Comparison of ENCODE assay signal across 8 cellular contexts in the genomic region with DNA sequence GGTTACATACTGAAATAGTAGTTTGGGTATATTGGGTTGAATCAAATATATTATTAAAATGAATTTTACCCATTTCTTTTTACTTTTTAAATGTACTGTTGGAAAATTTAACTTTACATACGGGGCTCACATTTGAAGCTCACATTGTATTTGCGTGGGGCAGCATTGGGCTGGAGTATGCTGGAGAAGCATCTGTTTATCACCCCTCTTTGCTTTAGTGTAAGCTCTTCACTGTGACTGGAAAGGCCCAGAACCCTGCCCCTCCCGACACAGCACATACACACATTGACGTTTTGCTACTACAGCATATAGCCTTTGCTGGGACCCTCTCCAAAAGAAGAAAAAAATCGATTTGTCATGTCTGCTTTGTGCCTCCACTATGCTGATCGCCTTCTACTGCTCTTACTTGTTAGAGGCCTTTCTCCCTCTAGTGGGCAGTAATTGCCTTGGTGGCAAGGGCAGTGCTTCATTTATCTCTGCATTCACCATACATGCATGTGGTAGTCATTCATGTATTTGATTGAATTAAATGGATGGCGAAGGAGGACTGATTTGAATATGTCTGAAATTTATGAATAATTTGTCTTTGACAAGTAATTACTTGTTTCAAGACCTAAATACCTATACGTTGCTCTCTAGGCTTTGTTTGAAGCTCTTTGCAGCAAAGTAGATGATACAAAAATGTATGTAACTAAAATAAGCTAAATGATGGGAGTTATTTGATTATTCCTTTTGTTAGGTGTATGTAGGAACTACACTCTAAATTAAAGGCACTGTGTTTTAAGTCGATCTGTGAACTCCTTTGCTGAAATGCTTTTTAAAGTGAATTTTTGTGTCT. TPM values are rescaled to one million over a fixed set of nuclear protein-coding genes. Genes with fewer than 3 reads are reported as not detected.
DNase-seq lines count a peak whose midpoint lies in the region; ATAC-seq and TF ChIP-seq lines count a peak whose summit lies in the region.

No MANE protein-coding gene starts in this region.

- H4K8ac ChIP-seq in neuronal stem cell (ENCODE audit: low read depth, low read length) = no peak overlapping the region

- H3K4me2 ChIP-seq in KMS-11 (no peak overlapping the region), neuronal stem cell (ENCODE audit: insufficient read depth, low read length, poor library complexity, severe bottlenecking) (no peak overlapping the region)

- no peak overlapping the region for H3K14ac ChIP-seq in neuronal stem cell (ENCODE audit: low read length)

- H3K4ac ChIP-seq in neuronal stem cell (ENCODE audit: low read length) = no peak overlapping the region

- H3K9ac ChIP-seq in KMS-11 = no peak overlapping the region
- H3K9ac ChIP-seq in neuronal stem cell (ENCODE audit: low read depth, low read length, poor library complexity) = no peak overlapping the region

- no peak overlapping the region for H2BK120ac ChIP-seq in neuronal stem cell (ENCODE audit: low read depth, low read length)

- no peak overlapping the region for H3K27ac ChIP-seq in KMS-11
- no peak overlapping the region for H3K27ac ChIP-seq in neuronal stem cell (replicated peaks; ENCODE audit: low read length)

- WGBS in neuronal stem cell (ENCODE audit: extremely low coverage in 2 of 2, insufficient read length in 2 of 2, insufficient replicate concordance in 1 of 2), 2 donors = no CpG with 5 or more reads among the region's 9 CpGs

- no peak overlapping the region for H3K23ac ChIP-seq in neuronal stem cell (ENCODE audit: low read depth, low read length, poor library complexity)

- no peak overlapping the region for H4K91ac ChIP-seq in neuronal stem cell (ENCODE audit: low read depth, low read length, poor library complexity)

- H3K4me1 ChIP-seq in KMS-11 (ENCODE audit: low read depth, poor library complexity, severe bottlenecking) = peaks cover 29% of the 10 kb centered on the region
- peaks cover 0 to 2% of the 10 kb centered on the region in 2 donors for H3K4me1 ChIP-seq in neuronal stem cell (ENCODE audit: control insufficient read depth in 2 of 2, insufficient read depth in 1 of 2, low read depth in 1 of 2, low read length in 2 of 2)

- H3K4me3 ChIP-seq in KMS-11 (IDR thresholded peaks at IDR 0.05; ENCODE audit: insufficient read depth, low read depth, low read length) (no peak overlapping the region), neuronal stem cell (ENCODE audit: low read length in 2 of 2) (no peak overlapping the region)

- no peak overlapping the region for H2BK5ac ChIP-seq in neuronal stem cell (ENCODE audit: low read length)

- no peak overlapping the region for H3K18ac ChIP-seq in neuronal stem cell (ENCODE audit: low read length)

- H3K79me2 ChIP-seq in KMS-11 (ENCODE audit: insufficient read depth, low read depth) = peaks cover 6% of the 10 kb centered on the region; the same call in 1 of the 2 replicates

- peaks cover 5% of the 10 kb centered on the region; the same call in 1 of the 2 replicates for H4K20me1 ChIP-seq in KMS-11 (ENCODE audit: insufficient read depth)

- H2AK5ac ChIP-seq in neuronal stem cell (ENCODE audit: low read depth, low read length) = no peak overlapping the region

- TF ChIP-seq CTCF in KMS-11 (conservative IDR thresholded peaks at IDR 0.05; ENCODE audit: low read depth, low read length) = peak; percentile 83

- H3K36me3 ChIP-seq in KMS-11 (ENCODE audit: insufficient read depth) = no peaks in the 10 kb centered on the region
- H3K36me3 ChIP-seq in neuronal stem cell (replicated peaks in 1 of 2; ENCODE audit: control insufficient read depth in 2 of 2, insufficient read depth in 2 of 2, low read length in 2 of 2) = peaks cover 9 to 96% of the 10 kb centered on the region in 2 donors

- no peak overlapping the region for H2BK15ac ChIP-seq in neuronal stem cell (ENCODE audit: low read length)

- peak; percentile 21 for DNase-seq in NCI-H510A treated with DMSO at 0.1 percent for 48 hours (lab: John Stamatoyannopoulos, UW)
- DNase-seq in NCI-H510A (lab: John Stamatoyannopoulos, UW) = no peak
- peak; percentile 53 for DNase-seq in SW480 (ENCODE audit: low spot score)
- DNase-seq in fibroblast of peridontal ligament (ENCODE audit: extremely low read depth) = peak; percentile 81
- DNase-seq in neuronal stem cell (ENCODE audit: low spot score) = peak; percentile 17

- H3K79me1 ChIP-seq in neuronal stem cell (ENCODE audit: low read depth, low read length) = no peaks in the 10 kb centered on the region

- ATAC-seq in HG02884 (IDR thresholded peaks at IDR 0.05; ENCODE audit: unreplicated experiment) = no peak
- ATAC-seq in HG02885 (IDR thresholded peaks at IDR 0.05; ENCODE audit: poor library complexity, unreplicated experiment) = no peak

- H3K9me3 ChIP-seq in neuronal stem cell (replicated peaks in 1 of 2; ENCODE audit: control insufficient read depth in 2 of 2, insufficient read depth in 1 of 2, low read depth in 1 of 2, low read length in 2 of 2) = no peaks in the 10 kb centered on the region

- H2AFZ ChIP-seq in KMS-11 (ENCODE audit: low read depth) (no peak overlapping the region), neuronal stem cell (ENCODE audit: low read length) (no peak overlapping the region)

- no peak overlapping the region for H2BK12ac ChIP-seq in neuronal stem cell (ENCODE audit: low read length)

- H3K27me3 ChIP-seq in KMS-11 (ENCODE audit: insufficient read depth, low read depth) (no peaks in the 10 kb centered on the region), neuronal stem cell (ENCODE audit: control insufficient read depth in 3 of 3, insufficient read depth in 3 of 3, low read depth in 1 of 3, low read length in 3 of 3) (no peaks in the 10 kb centered on the region)

RNA-seq across cellular contexts. Expression of a gene that starts 37.4 kb away (rescaled TPM):
- polyA plus RNA-seq in neuronal stem cell (2013, experiment 1 of 2) = 120 TPM
- polyA plus RNA-seq in neuronal stem cell (2013, experiment 2 of 2) = 126 TPM
